Comparison of ENCODE assay signal across 2 cellular contexts in the genomic region with DNA sequence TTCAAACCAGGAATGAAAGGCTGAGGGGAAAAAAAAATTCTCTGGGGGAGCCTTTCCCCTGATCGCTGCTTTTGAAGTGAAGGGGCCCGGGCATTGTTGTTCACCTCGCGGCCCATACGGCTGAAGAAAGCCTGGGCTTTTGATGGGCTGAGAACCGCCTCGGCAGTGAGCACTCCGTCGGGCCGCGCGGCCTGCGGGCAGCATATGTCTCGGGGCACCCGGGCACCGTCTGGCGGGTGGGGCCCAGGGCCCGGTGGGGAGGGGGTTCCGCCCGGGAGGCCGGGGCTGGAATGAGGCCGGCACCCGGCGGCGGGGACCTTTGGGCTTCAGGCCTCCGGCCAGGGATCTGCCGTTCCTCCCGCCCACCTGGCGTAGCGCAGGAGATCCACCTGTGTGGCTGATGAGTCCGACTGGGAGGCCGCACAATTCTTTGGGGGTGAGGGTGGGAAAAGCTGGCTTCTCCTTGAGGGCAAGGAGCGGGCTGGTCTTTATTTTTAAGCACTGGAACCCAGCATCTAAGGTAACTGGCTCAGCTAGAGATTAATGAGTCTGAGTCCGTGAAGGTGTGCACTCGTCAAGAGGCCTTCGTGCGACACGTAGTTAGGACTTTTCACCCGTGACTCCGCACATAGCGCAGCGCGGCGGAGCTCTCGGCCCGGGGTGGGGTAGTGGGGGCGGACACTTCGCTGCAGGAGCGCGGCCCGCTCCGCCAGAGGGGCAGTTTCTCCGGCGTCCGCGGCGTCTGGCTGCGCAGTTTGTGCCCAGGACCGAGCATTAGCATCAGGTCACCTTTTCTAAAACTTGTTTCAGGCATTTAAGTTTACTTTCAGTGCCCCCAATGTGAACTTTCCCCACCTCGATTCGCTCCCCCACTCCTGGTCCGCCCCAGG.
TF ChIP-seq lines count a peak whose summit lies in the region.

No MANE protein-coding gene starts in this region.

TF ChIP-seq in WTC11, 78 proteins besides CTCF, POLR2A, EP300 and RAD21 (continued from another document):
- TF ChIP-seq, protein P1, sequence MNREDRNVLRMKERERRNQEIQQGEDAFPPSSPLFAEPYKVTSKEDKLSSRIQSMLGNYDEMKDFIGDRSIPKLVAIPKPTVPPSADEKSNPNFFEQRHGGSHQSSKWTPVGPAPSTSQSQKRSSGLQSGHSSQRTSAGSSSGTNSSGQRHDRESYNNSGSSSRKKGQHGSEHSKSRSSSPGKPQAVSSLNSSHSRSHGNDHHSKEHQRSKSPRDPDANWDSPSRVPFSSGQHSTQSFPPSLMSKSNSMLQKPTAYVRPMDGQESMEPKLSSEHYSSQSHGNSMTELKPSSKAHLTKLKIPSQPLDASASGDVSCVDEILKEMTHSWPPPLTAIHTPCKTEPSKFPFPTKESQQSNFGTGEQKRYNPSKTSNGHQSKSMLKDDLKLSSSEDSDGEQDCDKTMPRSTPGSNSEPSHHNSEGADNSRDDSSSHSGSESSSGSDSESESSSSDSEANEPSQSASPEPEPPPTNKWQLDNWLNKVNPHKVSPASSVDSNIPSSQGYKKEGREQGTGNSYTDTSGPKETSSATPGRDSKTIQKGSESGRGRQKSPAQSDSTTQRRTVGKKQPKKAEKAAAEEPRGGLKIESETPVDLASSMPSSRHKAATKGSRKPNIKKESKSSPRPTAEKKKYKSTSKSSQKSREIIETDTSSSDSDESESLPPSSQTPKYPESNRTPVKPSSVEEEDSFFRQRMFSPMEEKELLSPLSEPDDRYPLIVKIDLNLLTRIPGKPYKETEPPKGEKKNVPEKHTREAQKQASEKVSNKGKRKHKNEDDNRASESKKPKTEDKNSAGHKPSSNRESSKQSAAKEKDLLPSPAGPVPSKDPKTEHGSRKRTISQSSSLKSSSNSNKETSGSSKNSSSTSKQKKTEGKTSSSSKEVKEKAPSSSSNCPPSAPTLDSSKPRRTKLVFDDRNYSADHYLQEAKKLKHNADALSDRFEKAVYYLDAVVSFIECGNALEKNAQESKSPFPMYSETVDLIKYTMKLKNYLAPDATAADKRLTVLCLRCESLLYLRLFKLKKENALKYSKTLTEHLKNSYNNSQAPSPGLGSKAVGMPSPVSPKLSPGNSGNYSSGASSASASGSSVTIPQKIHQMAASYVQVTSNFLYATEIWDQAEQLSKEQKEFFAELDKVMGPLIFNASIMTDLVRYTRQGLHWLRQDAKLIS (CRISPR knock-in tag; IDR thresholded peaks at IDR 0.05; ENCODE audit: borderline replicate concordance): no peak
- no peak for TF ChIP-seq ELF4 (CRISPR knock-in tag; IDR thresholded peaks at IDR 0.05; ENCODE audit: low read depth)

TF ChIP-seq in liver, 16 proteins besides CTCF, POLR2A, EP300 and RAD21 (continued from another document):
- TF ChIP-seq, protein P2, sequence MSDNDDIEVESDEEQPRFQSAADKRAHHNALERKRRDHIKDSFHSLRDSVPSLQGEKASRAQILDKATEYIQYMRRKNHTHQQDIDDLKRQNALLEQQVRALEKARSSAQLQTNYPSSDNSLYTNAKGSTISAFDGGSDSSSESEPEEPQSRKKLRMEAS (IDR thresholded peaks at IDR 0.05): no peak
- TF ChIP-seq SP1 (IDR thresholded peaks at IDR 0.05) (no peak), FOXA1 (IDR thresholded peaks at IDR 0.05) (no peak), HNF4A (conservative IDR thresholded peaks at IDR 0.05) (no peak), FOXA2 (IDR thresholded peaks at IDR 0.05) (no peak), EGR1 (IDR thresholded peaks at IDR 0.05; ENCODE audit: low read depth in 2 of 2) (no peak)
- TF ChIP-seq, protein P3, sequence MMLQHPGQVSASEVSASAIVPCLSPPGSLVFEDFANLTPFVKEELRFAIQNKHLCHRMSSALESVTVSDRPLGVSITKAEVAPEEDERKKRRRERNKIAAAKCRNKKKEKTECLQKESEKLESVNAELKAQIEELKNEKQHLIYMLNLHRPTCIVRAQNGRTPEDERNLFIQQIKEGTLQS (IDR thresholded peaks at IDR 0.05): no peak
